ENCODE assay signal across 1 cellular context in genomic region chr18:13726228-13726971, GRCh38.
TF ChIP-seq lines count a peak whose summit lies in the region.

TSS of gene FAM210A (minus strand) at chr18:13726558. CDS start at chr18:13682077, 44,481 bp downstream.
TSS of gene RNMT (plus strand) at chr18:13726673. CDS start at chr18:13731518, 4,845 bp downstream.

TF ChIP-seq in K562, 482 proteins besides CTCF, POLR2A, EP300 and RAD21 (continued from another document and continues in another):
- TF ChIP-seq MNT (conservative IDR thresholded peaks at IDR 0.05), result peak; percentile 99 to 100
- TF ChIP-seq CEBPB (tag; IDR thresholded peaks at IDR 0.05), result peak; percentile 14; the same call in 1 of the 2 replicates
- TF ChIP-seq ZNF407 (IDR thresholded peaks at IDR 0.05; ENCODE audit: low read depth), result peak; percentile 40; the same call in 1 of the 2 replicates
- no peak for TF ChIP-seq PTRF (tag; IDR thresholded peaks at IDR 0.05)
- no peak for TF ChIP-seq ZBTB8A (IDR thresholded peaks at IDR 0.05; ENCODE audit: partially characterized antibody)
- peak; percentile 78 for TF ChIP-seq CBFA2T2 (conservative IDR thresholded peaks at IDR 0.05)
- peak in 1 of 2 experiments; percentile 26; a peak in 1 of 4 replicates for TF ChIP-seq TEAD1 (CRISPR knock-in tag; IDR thresholded peaks at IDR 0.05)
- TF ChIP-seq AFF4 (CRISPR knock-in tag; IDR thresholded peaks at IDR 0.05), result no peak
- peak; percentile 28; the same call in 1 of the 2 replicates for TF ChIP-seq GTF2F1 (IDR thresholded peaks at IDR 0.05; ENCODE audit: low read depth, low read length)
- TF ChIP-seq ILK (tag; IDR thresholded peaks at IDR 0.05; ENCODE audit: borderline replicate concordance, low read depth), result no peak
- no peak for TF ChIP-seq CAMTA2 (CRISPR knock-in tag; conservative IDR thresholded peaks at IDR 0.05)
- TF ChIP-seq ZHX1 (conservative IDR thresholded peaks at IDR 0.05; ENCODE audit: low read length), result no peak
- TF ChIP-seq GTF2A2 (tag; IDR thresholded peaks at IDR 0.05), result no peak
- no peak for TF ChIP-seq ZBTB49 (CRISPR knock-in tag; IDR thresholded peaks at IDR 0.05; ENCODE audit: borderline replicate concordance)
- TF ChIP-seq NR0B1 (IDR thresholded peaks at IDR 0.05; ENCODE audit: partially characterized antibody), result no peak
- no peak for TF ChIP-seq TAL1 (IDR thresholded peaks at IDR 0.05)
- TF ChIP-seq ZZZ3 (IDR thresholded peaks at IDR 0.05), result no peak
- TF ChIP-seq HDAC1 (IDR thresholded peaks at IDR 0.05), result peak in 1 of 2 experiments; percentile 98; a peak in 2 of 4 replicates
- no peak for TF ChIP-seq NCOA4 (IDR thresholded peaks at IDR 0.05; ENCODE audit: partially characterized antibody)
- no peak for TF ChIP-seq POU5F1 (IDR thresholded peaks at IDR 0.05; ENCODE audit: borderline replicate concordance, low read depth, low read length, partially characterized antibody)
- no peak for TF ChIP-seq TCF15 (CRISPR knock-in tag; IDR thresholded peaks at IDR 0.05)
- TF ChIP-seq ZNF354B (CRISPR knock-in tag; IDR thresholded peaks at IDR 0.05), result no peak
- TF ChIP-seq TRIM24 (IDR thresholded peaks at IDR 0.05), result no peak
- TF ChIP-seq SMAD3 (CRISPR knock-in tag; conservative IDR thresholded peaks at IDR 0.05), result no peak
- no peak for TF ChIP-seq E4F1 (CRISPR knock-in tag; IDR thresholded peaks at IDR 0.05; ENCODE audit: borderline replicate concordance)
- peak; percentile 92 for TF ChIP-seq NKRF (IDR thresholded peaks at IDR 0.05; ENCODE audit: borderline replicate concordance)
- no peak for TF ChIP-seq ZNF12 (CRISPR knock-in tag; IDR thresholded peaks at IDR 0.05)
